Comparison of ENCODE assay signal across 9 cellular contexts in the genomic region with DNA sequence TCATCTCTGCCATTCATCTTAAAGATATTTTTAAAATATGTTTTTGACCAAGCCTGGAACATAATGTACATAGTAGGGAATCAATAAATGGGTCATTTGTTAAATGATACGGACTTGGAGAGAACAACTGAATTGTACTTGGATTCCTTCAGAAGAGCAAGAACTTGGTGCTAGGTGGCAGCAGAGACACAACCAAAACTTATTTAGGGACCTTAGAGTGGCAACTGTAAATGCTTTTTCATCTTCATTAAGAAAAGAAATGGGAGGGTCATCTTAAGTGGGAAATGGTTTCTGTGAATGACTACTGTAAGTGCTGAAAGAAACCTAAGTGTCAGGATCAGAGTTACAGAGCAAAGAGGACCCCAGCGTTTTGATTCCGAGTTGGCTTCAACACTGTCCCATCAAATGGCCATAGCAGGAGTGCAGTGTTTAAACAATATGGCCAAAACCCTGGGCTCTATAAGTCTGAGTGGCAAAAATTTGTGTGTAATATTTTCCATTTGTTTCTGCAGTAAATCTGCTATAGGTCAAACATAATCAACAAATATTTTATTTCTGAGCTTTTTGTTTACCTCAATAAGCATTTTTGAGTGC.
DNase-seq lines count a peak whose midpoint lies in the region; ATAC-seq, FAIRE-seq and TF ChIP-seq lines count a peak whose summit lies in the region.
"Had no signal": no experiment of that assay in that cellular context is flagged by ENCODE, and none has a peak within 500 bp of the region (broad histone marks: within the 10 kb centered on the region; RNA-seq: fewer than 3 reads in every experiment).

No MANE protein-coding gene starts in this region.

- no peak overlapping the region for H3K4me3 ChIP-seq in GM23248
- H3K4me3 ChIP-seq in SK-N-SH (ENCODE audit: low read depth in 2 of 2, low read length in 1 of 2): no peak overlapping the region

- no peaks in the 10 kb centered on the region for H3K79me2 ChIP-seq in GM23248 (ENCODE audit: insufficient read depth)
- no peaks in the 10 kb centered on the region for H3K79me2 ChIP-seq in SK-N-SH (ENCODE audit: insufficient read depth)

- ATAC-seq in HG03175 (IDR thresholded peaks at IDR 0.05; ENCODE audit: unreplicated experiment) (no peak), HG02571 (IDR thresholded peaks at IDR 0.05; ENCODE audit: unreplicated experiment) (no peak)

- peak; percentile 73 for TF ChIP-seq RAD21 in SK-N-SH (IDR thresholded peaks at IDR 0.05; ENCODE audit: low read length)

- no peak overlapping the region for H3K9ac ChIP-seq in GM23248
- H3K9ac ChIP-seq in SK-N-SH: no peak overlapping the region

- H2AFZ ChIP-seq in GM23248 (no peak overlapping the region), SK-N-SH (ENCODE audit: low read depth) (no peak overlapping the region)

- peaks cover 28% of the 10 kb centered on the region for H3K4me1 ChIP-seq in GM23248 (ENCODE audit: insufficient read depth)
- H3K4me1 ChIP-seq in SK-N-SH (ENCODE audit: control insufficient read depth in 1 of 2, insufficient read depth in 2 of 2, low read depth in 1 of 2, low read length in 1 of 2): peaks cover 0 to 20% of the 10 kb centered on the region in 2 experiments; a peak in 2 of 4 replicates

- POLR2A ChIA-PET in SK-N-SH (lab: Yijun Ruan, JAX): no interaction called here

- peak; percentile 94 for FAIRE-seq in A204.1 (lab: Jason Lieb, UNC)
- FAIRE-seq: GM18507 had no signal

- H3K36me3 ChIP-seq in GM23248 (ENCODE audit: low read depth): no peaks in the 10 kb centered on the region
- H3K36me3 ChIP-seq in SK-N-SH (replicated peaks in 1 of 2; ENCODE audit: control insufficient read depth in 1 of 2, insufficient read depth in 2 of 2, low read length in 1 of 2): peaks cover 0 to 6% of the 10 kb centered on the region in 2 experiments

- CTCF ChIA-PET in SK-N-SH (lab: Yijun Ruan, JAX): interaction anchor here (0.8 to 7.2 kb wide), 9 partner anchors 10 to 210 kb away, joined by 3 to 52 read pairs (median 3); no protein-coding TSS in a partner anchor

- H3K9me2 ChIP-seq in GM23248 (ENCODE audit: insufficient read depth): no peaks in the 10 kb centered on the region
- H3K9me2 ChIP-seq in SK-N-SH: no peaks in the 10 kb centered on the region

- WGBS in GM23248 (ENCODE audit: low coverage in 1 of 2, low lambda C conversion rate in 2 of 2, missing lambda C conversion rate in 2 of 2), 2 experiments: 45 to 56% methylated on average over 3 of the region's 3 CpGs
- 92% methylated on average over 3 of the region's 3 CpGs for WGBS in SK-N-SH (ENCODE audit: low lambda C conversion rate)

- TF ChIP-seq EP300 in SK-N-SH (IDR thresholded peaks at IDR 0.05; ENCODE audit: borderline replicate concordance in 1 of 2, low read depth in 1 of 2, low read length in 1 of 2): no peak

- H3K27ac ChIP-seq in GM23248 (no peak overlapping the region), SK-N-SH (ENCODE audit: low read depth in 2 of 2, low read length in 1 of 2) (peak overlapping the region in 1 of 2 experiments; percentile 64; a peak in 1 of 4 replicates)

- peak; percentile 68 for TF ChIP-seq CTCF in SK-N-SH (IDR thresholded peaks at IDR 0.05)

- H3F3A ChIP-seq in GM23248 (ENCODE audit: insufficient read depth): peaks cover 7% of the 10 kb centered on the region
- peaks cover 29% of the 10 kb centered on the region for H3F3A ChIP-seq in SK-N-SH (replicated peaks; ENCODE audit: insufficient read depth)

- H3K27me3 ChIP-seq in GM23248 (replicated peaks; ENCODE audit: insufficient read depth) (no peaks in the 10 kb centered on the region), SK-N-SH (ENCODE audit: insufficient read depth) (no peaks in the 10 kb centered on the region)

- H3K9me3 ChIP-seq in GM23248 (ENCODE audit: low read depth): no peaks in the 10 kb centered on the region
- no peaks in the 10 kb centered on the region for H3K9me3 ChIP-seq in SK-N-SH

- in situ Hi-C loops in GM23248 (cut with MboI): loop anchor here (10.0 kb wide), 1 partner anchor 204 kb away; no protein-coding TSS in a partner anchor

- H4K20me1 ChIP-seq in GM23248 (ENCODE audit: insufficient read depth) (no peaks in the 10 kb centered on the region), SK-N-SH (ENCODE audit: insufficient read depth) (no peaks in the 10 kb centered on the region)

- no peak overlapping the region for H3K4me2 ChIP-seq in GM23248 (ENCODE audit: unreplicated experiment)
- no peak overlapping the region for H3K4me2 ChIP-seq in SK-N-SH

- DNase-seq in GM23248: peak; percentile 69
- peak; percentile 22 for DNase-seq in SK-N-SH
- DNase-seq in glomerular visceral epithelial cell (ENCODE audit: extremely low spot score): peak; percentile 43
- peak; percentile 44 for DNase-seq in retina
- no peak for DNase-seq in activated T-cell treated with anti-CD3 and anti-CD28 coated beads, Interleukin-2, amount 50 U/mL, for 1 hour

TF ChIP-seq in SK-N-SH, 30 proteins besides CTCF, POLR2A, EP300 and RAD21:
- no peak for TF ChIP-seq YY1 (IDR thresholded peaks at IDR 0.05; ENCODE audit: low read depth)
- peak; percentile 63 for TF ChIP-seq SMC3 (IDR thresholded peaks at IDR 0.05; ENCODE audit: low read depth, low read length)
- no peak for TF ChIP-seq JUND (IDR thresholded peaks at IDR 0.05)
